In genomic region chr5:56050566-56051292, GRCh38 we compare ENCODE assay signal across 1 cellular context.
TF ChIP-seq lines count a peak whose summit lies in the region.

No MANE protein-coding gene starts in this region.

TF ChIP-seq in K562, 482 proteins besides CTCF, POLR2A, EP300 and RAD21 (continued from another document):
- no peak for TF ChIP-seq CREB5 (CRISPR knock-in tag; IDR thresholded peaks at IDR 0.05)
- 0 out of 2 replicates have a peak, but pooled peaks have one; percentile 21 for TF ChIP-seq GABPA (tag; conservative IDR thresholded peaks at IDR 0.05; ENCODE audit: low read depth)
- TF ChIP-seq SOX6 (IDR thresholded peaks at IDR 0.05): peak; percentile 48; the same call in 1 of the 2 replicates
